In genomic region chr16:27264151-27264550, GRCh38 we compare ENCODE assay signal across 1 cellular context.
TF ChIP-seq lines count a peak whose summit lies in the region.

No MANE protein-coding gene starts in this region.

TF ChIP-seq in SK-N-SH treated with all-trans-retinoic acid at 6 μM for 48 hours, 23 proteins besides CTCF, POLR2A, EP300 and RAD21 (continued from another document):
- TF ChIP-seq TSHZ2 (CRISPR knock-in tag; IDR thresholded peaks at IDR 0.05) (no peak), BACH2 (CRISPR knock-in tag; IDR thresholded peaks at IDR 0.05; ENCODE audit: borderline replicate concordance) (no peak), SNAI2 (CRISPR knock-in tag; IDR thresholded peaks at IDR 0.05) (no peak)
